ENCODE assay signal across 19 cellular contexts in genomic region chr1:98389809-98390208, GRCh38.
A peak's percentile ranks its signal among the peaks of the same experiment; 100 is the strongest.
DNase-seq lines count a peak whose midpoint lies in the region; ATAC-seq and TF ChIP-seq lines count a peak whose summit lies in the region.
"Had no signal": no experiment of that assay in that cellular context is flagged by ENCODE, and none has a peak within 500 bp of the region (broad histone marks: within the 10 kb centered on the region; RNA-seq: fewer than 3 reads in every experiment).

No MANE protein-coding gene starts in this region.

- TF ChIP-seq CTCF in A673 (conservative IDR thresholded peaks at IDR 0.05; ENCODE audit: low read depth, low read length), result no peak
- TF ChIP-seq CTCF in foreskin fibroblast (IDR thresholded peaks at IDR 0.05; ENCODE audit: low read depth, low read length), result no peak

- H3K4me1 Mint-ChIP-seq in activated CD4-positive, alpha-beta memory T cell treated with anti-CD3 and anti-CD28 coated beads for 36 hours (ENCODE audit: low read depth), result peaks cover 17% of the 10 kb centered on the region
- peaks cover 7 to 9% of the 10 kb centered on the region in 2 donors for H3K4me1 Mint-ChIP-seq in stimulated activated naive B cell treated with anti-CD40 and anti-IgM and Interleukin-4, amounts not matched to agents 10 μg/mL and 1 μg/mL and 100 μg/mL, for 72 hours

- H3K9me3 ChIP-seq in A673 (ENCODE audit: low read depth, low read length, poor library complexity, severe bottlenecking), result no peaks in the 10 kb centered on the region
- H3K9me3 ChIP-seq: thoracic aorta had no signal

- no peaks in the 10 kb centered on the region for H3K9me3 Mint-ChIP-seq in activated CD4-positive, alpha-beta memory T cell treated with anti-CD3 and anti-CD28 coated beads for 36 hours
- H3K9me3 Mint-ChIP-seq in stimulated activated naive B cell treated with anti-CD40 and anti-IgM and Interleukin-4, amounts not matched to agents 10 μg/mL and 1 μg/mL and 100 μg/mL, for 72 hours, result no peaks in the 10 kb centered on the region

- no peak overlapping the region for H3K4me3 ChIP-seq in A673 (ENCODE audit: low read depth, low read length, poor library complexity, severe bottlenecking)
- H3K4me3 ChIP-seq in foreskin fibroblast (ENCODE audit: low read depth in 1 of 2, low read length in 2 of 2), result no peak overlapping the region
- H3K4me3 ChIP-seq: GM12878, thoracic aorta had no signal

- no peak overlapping the region for H3K27ac Mint-ChIP-seq in activated CD4-positive, alpha-beta memory T cell treated with anti-CD3 and anti-CD28 coated beads for 36 hours
- no peak overlapping the region for H3K27ac Mint-ChIP-seq in stimulated activated naive B cell treated with anti-CD40 and anti-IgM and Interleukin-4, amounts not matched to agents 10 μg/mL and 1 μg/mL and 100 μg/mL, for 72 hours
- H3K27ac Mint-ChIP-seq: T-helper 2 cell treated with Interferon-gamma antibody and Interleukin-4, amounts not matched to agents 5 μg/mL and 100 μg/mL, for 36 hours had no signal

- intact Hi-C loops in A673 (cut with micrococcal nuclease; ENCODE audit: unreplicated experiment), result no loop called here
- intact Hi-C loops in activated CD4-positive, alpha-beta memory T cell treated with anti-CD3 and anti-CD28 coated beads for 36 hours (cut with micrococcal nuclease), result no loop called here

- H3K36me3 ChIP-seq in A673 (ENCODE audit: insufficient read depth, low read length, poor library complexity, severe bottlenecking), result no peaks in the 10 kb centered on the region
- H3K36me3 ChIP-seq: thoracic aorta had no signal

- H3K27me3 ChIP-seq in A673 (replicated peaks; ENCODE audit: insufficient read depth, low read depth, low read length, poor library complexity), result no peaks in the 10 kb centered on the region

- CTCF ChIA-PET in A673 (lab: Charles Lee), result no interaction called here
- CTCF ChIA-PET in activated CD4-positive, alpha-beta memory T cell treated with anti-CD3 and anti-CD28 coated beads for 36 hours (lab: Charles Lee), result no interaction called here

- no peak overlapping the region for H3K4me3 Mint-ChIP-seq in activated CD4-positive, alpha-beta memory T cell treated with anti-CD3 and anti-CD28 coated beads for 36 hours
- H3K4me3 Mint-ChIP-seq in stimulated activated naive B cell treated with anti-CD40 and anti-IgM and Interleukin-4, amounts not matched to agents 10 μg/mL and 1 μg/mL and 100 μg/mL, for 72 hours, result no peak overlapping the region
- H3K4me3 Mint-ChIP-seq: T-helper 2 cell treated with Interferon-gamma antibody and Interleukin-4, amounts not matched to agents 5 μg/mL and 100 μg/mL, for 36 hours had no signal

- no peak for ATAC-seq in stimulated activated naive B cell treated with anti-CD40 and anti-IgM and Interleukin-4, amounts not matched to agents 10 μg/mL and 1 μg/mL and 100 μg/mL, for 72 hours (replicated peaks)
- no peak for ATAC-seq in HG02798 (IDR thresholded peaks at IDR 0.05; ENCODE audit: poor library complexity, unreplicated experiment)
- ATAC-seq: GM12878 had no signal

- DNase-seq in A673 (ENCODE audit: low spot score) (peak; percentile 43), HCEC 1CT (peak; percentile 80), astrocyte of the hippocampus (ENCODE audit: low read depth, low spot score) (peak; percentile 42), foreskin fibroblast (peak; percentile 85 to 90), Kasumi-1 (lab: John Stamatoyannopoulos, UW) (no peak)
- no peak for DNase-seq in activated CD4-positive, alpha-beta memory T cell treated with anti-CD3 and anti-CD28 coated beads for 36 hours
- no peak for DNase-seq in stimulated activated naive B cell treated with anti-CD40 and anti-IgM and Interleukin-4, amounts not matched to agents 10 μg/mL and 1 μg/mL and 100 μg/mL, for 72 hours
- DNase-seq: activated CD4-positive, alpha-beta T cell treated with anti-CD3 and anti-CD28 coated beads, Interleukin-2, amount 50 U/mL, for 48 hours; DMS 273 treated with DMSO at 0.1 percent for 48 hours; mesendoderm; NCI-H1417 treated with DMSO at 0.1 percent for 48 hours; NCI-H524 treated with DMSO at 0.1 percent for 48 hours; occipital lobe; RPMI8226; stimulated activated CD4-positive, alpha-beta T cell treated with anti-CD3 and anti-CD28 coated beads, Interleukin-12 subunit alpha, Interleukin-12 subunit beta, amount 100 ng/mL, for 4 hours had no signal

- no peaks in the 10 kb centered on the region for H3K27me3 Mint-ChIP-seq in activated CD4-positive, alpha-beta memory T cell treated with anti-CD3 and anti-CD28 coated beads for 36 hours
- no peaks in the 10 kb centered on the region for H3K27me3 Mint-ChIP-seq in stimulated activated naive B cell treated with anti-CD40 and anti-IgM and Interleukin-4, amounts not matched to agents 10 μg/mL and 1 μg/mL and 100 μg/mL, for 72 hours

- POLR2A ChIA-PET in A673 (lab: Charles Lee; ENCODE audit: low non-redundant PET), result no interaction called here
- POLR2A ChIA-PET in activated CD4-positive, alpha-beta memory T cell treated with anti-CD3 and anti-CD28 coated beads for 36 hours (lab: Charles Lee), result no interaction called here

- peak overlapping the region; percentile 68 for H3K27ac ChIP-seq in A673 (ENCODE audit: low read depth, low read length, poor library complexity, severe bottlenecking)
- H3K27ac ChIP-seq: thoracic aorta had no signal

- H3K36me3 Mint-ChIP-seq in activated CD4-positive, alpha-beta memory T cell treated with anti-CD3 and anti-CD28 coated beads for 36 hours, result no peaks in the 10 kb centered on the region
- H3K36me3 Mint-ChIP-seq in stimulated activated naive B cell treated with anti-CD40 and anti-IgM and Interleukin-4, amounts not matched to agents 10 μg/mL and 1 μg/mL and 100 μg/mL, for 72 hours, result no peaks in the 10 kb centered on the region

- H3K4me1 ChIP-seq in A673 (ENCODE audit: insufficient read depth, low read length, poor library complexity, severe bottlenecking), result peaks cover 52% of the 10 kb centered on the region

- no TSS peak for BruUV-seq in A673 (replicated peaks; lab: Mats Ljungman, UMichigan)

Comparison
In these comparisons a context has a peak if more than half of its experiments do, and no peak if none do; other contexts are left out.
1. DNase-seq: peak in A673 (single experiment), HCEC 1CT (single experiment), astrocyte of the hippocampus (single experiment) and foreskin fibroblast (2 of 2); none in activated CD4-positive, alpha-beta memory T cell treated with anti-CD3 and anti-CD28 coated beads for 36 hours (single experiment), Kasumi-1 (0 of 2) and stimulated activated naive B cell treated with anti-CD40 and anti-IgM and Interleukin-4, amounts not matched to agents 10 μg/mL and 1 μg/mL and 100 μg/mL, for 72 hours (single experiment).